ENCODE assay signal across 8 cellular contexts in the genomic region with DNA sequence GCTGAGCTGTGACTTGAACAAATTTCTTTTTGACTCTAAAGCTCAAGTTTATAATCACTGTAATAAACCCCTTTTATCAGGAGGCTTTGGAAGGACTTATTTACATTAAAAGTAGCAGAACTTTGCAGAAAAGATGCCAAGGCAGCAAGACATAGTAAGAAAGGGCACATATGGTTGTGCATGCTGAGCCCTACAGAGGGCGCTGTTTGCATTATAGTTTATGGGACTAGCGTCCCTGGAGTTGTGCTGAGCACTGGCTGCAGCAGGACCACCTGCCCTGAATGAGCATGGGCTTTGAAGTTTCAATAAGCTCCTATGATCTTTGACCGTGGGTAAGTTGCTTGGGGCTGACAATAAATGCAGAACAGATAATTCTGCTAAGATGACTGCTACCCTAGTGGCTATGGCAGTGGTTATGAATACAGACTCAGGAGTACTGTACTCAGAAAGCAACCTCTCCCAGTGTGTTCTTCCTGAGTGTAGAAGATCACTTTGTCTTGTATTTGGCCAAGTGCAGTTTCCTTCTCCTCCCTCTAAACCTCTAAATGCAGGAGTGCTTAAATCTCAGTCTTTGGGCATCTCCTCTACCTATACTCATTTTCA. TPM values are rescaled to one million over a fixed set of nuclear protein-coding genes. Genes with fewer than 3 reads are reported as not detected.
A peak's percentile ranks its signal among the peaks of the same experiment; 100 is the strongest.
DNase-seq lines count a peak whose midpoint lies in the region; ATAC-seq and TF ChIP-seq lines count a peak whose summit lies in the region.

No MANE protein-coding gene starts in this region.

- H3K27ac ChIP-seq in KMS-11 (no peak overlapping the region), lower lobe of right lung (no peak overlapping the region), aorta (ENCODE audit: low read depth in 1 of 2, low read length in 2 of 2) (no peak overlapping the region)

- H3K4me3 ChIP-seq in KMS-11 (IDR thresholded peaks at IDR 0.05; ENCODE audit: insufficient read depth, low read depth, low read length) (no peak overlapping the region), lower lobe of right lung (no peak overlapping the region), aorta (ENCODE audit: low read length in 2 of 2) (no peak overlapping the region)

- H3K4me1 Mint-ChIP-seq in activated T-cell treated with anti-CD3 and anti-CD28 coated beads, Interleukin-2, amount 50 U/mL, for 24 hours (ENCODE audit: low read depth) = no peaks in the 10 kb centered on the region

- WGBS in aorta, 2 donors = 37 to 46% methylated on average over 3 of the region's 3 CpGs

- H3K36me3 ChIP-seq in KMS-11 (ENCODE audit: insufficient read depth) (no peaks in the 10 kb centered on the region), lower lobe of right lung (no peaks in the 10 kb centered on the region), aorta (ENCODE audit: control insufficient read depth in 1 of 2, insufficient read depth in 2 of 2, low read length in 1 of 2) (no peaks in the 10 kb centered on the region)

- no peaks in the 10 kb centered on the region for H4K20me1 ChIP-seq in KMS-11 (ENCODE audit: insufficient read depth)

- H3K9me3 Mint-ChIP-seq in activated T-cell treated with anti-CD3 and anti-CD28 coated beads, Interleukin-2, amount 50 U/mL, for 24 hours = no peaks in the 10 kb centered on the region
- H3K9me3 Mint-ChIP-seq in activated naive CD4-positive, alpha-beta T cell treated with anti-CD3 and anti-CD28 coated beads, Interleukin-2, amount 50 U/mL, for 72 hours = no peaks in the 10 kb centered on the region

- H3K4me2 ChIP-seq in KMS-11 = no peak overlapping the region

- DNase-seq in activated T-cell treated with anti-CD3 and anti-CD28 coated beads for 48 hours (ENCODE audit: low read depth) (peak; percentile 7), lower lobe of right lung (no peak), aorta (no peak), hepatic stellate cell (ENCODE audit: low spot score) (no peak)
- DNase-seq in activated T-cell treated with anti-CD3 and anti-CD28 coated beads, Interleukin-2, amount 50 U/mL, for 24 hours = no peak
- DNase-seq in activated naive CD4-positive, alpha-beta T cell treated with anti-CD3 and anti-CD28 coated beads, Interleukin-2, amount 50 U/mL, for 72 hours (ENCODE audit: low spot score in 2 of 2) = peak in 1 of 2 donors; percentile 39

- intact Hi-C loops in lower lobe of right lung (cut with DNase I) = no loop called here
- intact Hi-C loops in aorta (cut with DNase I) = no loop called here

- H3K4me1 ChIP-seq in KMS-11 (ENCODE audit: low read depth, poor library complexity, severe bottlenecking) (no peaks in the 10 kb centered on the region), lower lobe of right lung (no peaks in the 10 kb centered on the region), aorta (ENCODE audit: control insufficient read depth in 1 of 2, insufficient read depth in 2 of 2, low read length in 2 of 2) (no peaks in the 10 kb centered on the region)

- no peaks in the 10 kb centered on the region for H3K27me3 ChIP-seq in KMS-11 (ENCODE audit: insufficient read depth, low read depth)
- peaks cover 3% of the 10 kb centered on the region for H3K27me3 ChIP-seq in lower lobe of right lung (ENCODE audit: low read depth)
- no peaks in the 10 kb centered on the region for H3K27me3 ChIP-seq in aorta (ENCODE audit: control insufficient read depth in 1 of 2, insufficient read depth in 2 of 2, low read length in 1 of 2)

- no peak overlapping the region for H3K9ac ChIP-seq in KMS-11

- peaks cover 9% of the 10 kb centered on the region for H3K27me3 Mint-ChIP-seq in activated T-cell treated with anti-CD3 and anti-CD28 coated beads, Interleukin-2, amount 50 U/mL, for 24 hours

- no peaks in the 10 kb centered on the region for H3K36me3 Mint-ChIP-seq in activated T-cell treated with anti-CD3 and anti-CD28 coated beads, Interleukin-2, amount 50 U/mL, for 24 hours (ENCODE audit: low read depth)
- no peaks in the 10 kb centered on the region for H3K36me3 Mint-ChIP-seq in activated naive CD4-positive, alpha-beta T cell treated with anti-CD3 and anti-CD28 coated beads, Interleukin-2, amount 50 U/mL, for 72 hours

- no peak overlapping the region for H3K4me3 Mint-ChIP-seq in activated T-cell treated with anti-CD3 and anti-CD28 coated beads, Interleukin-2, amount 50 U/mL, for 24 hours

- H3K9me3 ChIP-seq in lower lobe of right lung = no peaks in the 10 kb centered on the region
- H3K9me3 ChIP-seq in aorta (ENCODE audit: control insufficient read depth, low read length) = no peaks in the 10 kb centered on the region

- TF ChIP-seq CTCF in KMS-11 (conservative IDR thresholded peaks at IDR 0.05; ENCODE audit: low read depth, low read length) (peak; percentile 64), lower lobe of right lung (IDR thresholded peaks at IDR 0.05) (peak; percentile 35)

- H2AFZ ChIP-seq in KMS-11 (ENCODE audit: low read depth) = no peak overlapping the region

- ATAC-seq in activated naive CD4-positive, alpha-beta T cell treated with anti-CD3 and anti-CD28 coated beads, Interleukin-2, amount 50 U/mL, for 72 hours = peak; percentile 63 to 69
- ATAC-seq in lower lobe of right lung (peak in 1 of 2 donors; percentile 53), aorta (ENCODE audit: low FRiP score) (no peak), GM19328 (IDR thresholded peaks at IDR 0.05; ENCODE audit: unreplicated experiment) (no peak)

- H3K79me2 ChIP-seq in KMS-11 (ENCODE audit: insufficient read depth, low read depth) = no peaks in the 10 kb centered on the region

- H3K27ac Mint-ChIP-seq in activated T-cell treated with anti-CD3 and anti-CD28 coated beads, Interleukin-2, amount 50 U/mL, for 24 hours = no peak overlapping the region
- H3K27ac Mint-ChIP-seq in activated naive CD4-positive, alpha-beta T cell treated with anti-CD3 and anti-CD28 coated beads, Interleukin-2, amount 50 U/mL, for 72 hours = no peak overlapping the region

RNA-seq across cellular contexts. Expression of a gene that starts 45.4 kb away (rescaled TPM):
- 10 to 100 TPM; 59.7 to 71.0 TPM for total RNA-seq in activated naive CD4-positive, alpha-beta T cell treated with anti-CD3 and anti-CD28 coated beads, Interleukin-2, amount 50 U/mL, for 72 hours
- 22.3 TPM for total RNA-seq in lower lobe of right lung
- total RNA-seq in aorta = 10 to 100 TPM; 21.3 to 22.9 TPM
- polyA plus RNA-seq in aorta = 10 to 100 TPM; 13.5 to 14.5 TPM

Comparison
In these comparisons a context has a peak if more than half of its experiments do, and no peak if none do; other contexts are left out.
1. ATAC-seq: peak in activated naive CD4-positive, alpha-beta T cell treated with anti-CD3 and anti-CD28 coated beads, Interleukin-2, amount 50 U/mL, for 72 hours (2 of 2); none in aorta (single experiment) and GM19328 (single experiment).